ENCODE assay signal across 1 cellular context in genomic region chr20:43460172-43460829, GRCh38.
TF ChIP-seq lines count a peak whose summit lies in the region.

No MANE protein-coding gene starts in this region.

TF ChIP-seq in GM12878, 131 proteins besides CTCF, POLR2A, EP300 and RAD21:
- TF ChIP-seq TAF1 (IDR thresholded peaks at IDR 0.05; ENCODE audit: borderline replicate concordance, low read depth, low read length) = no peak
- TF ChIP-seq RCOR1 (conservative IDR thresholded peaks at IDR 0.05; ENCODE audit: low read depth, low read length) = no peak
- TF ChIP-seq, protein P1, sequence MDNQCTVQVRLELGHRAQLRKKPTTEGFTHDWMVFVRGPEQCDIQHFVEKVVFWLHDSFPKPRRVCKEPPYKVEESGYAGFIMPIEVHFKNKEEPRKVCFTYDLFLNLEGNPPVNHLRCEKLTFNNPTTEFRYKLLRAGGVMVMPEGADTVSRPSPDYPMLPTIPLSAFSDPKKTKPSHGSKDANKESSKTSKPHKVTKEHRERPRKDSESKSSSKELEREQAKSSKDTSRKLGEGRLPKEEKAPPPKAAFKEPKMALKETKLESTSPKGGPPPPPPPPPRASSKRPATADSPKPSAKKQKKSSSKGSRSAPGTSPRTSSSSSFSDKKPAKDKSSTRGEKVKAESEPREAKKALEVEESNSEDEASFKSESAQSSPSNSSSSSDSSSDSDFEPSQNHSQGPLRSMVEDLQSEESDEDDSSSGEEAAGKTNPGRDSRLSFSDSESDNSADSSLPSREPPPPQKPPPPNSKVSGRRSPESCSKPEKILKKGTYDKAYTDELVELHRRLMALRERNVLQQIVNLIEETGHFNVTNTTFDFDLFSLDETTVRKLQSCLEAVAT (IDR thresholded peaks at IDR 0.05) = peak; percentile 76
- no peak for TF ChIP-seq MYB (IDR thresholded peaks at IDR 0.05; ENCODE audit: borderline replicate concordance, low read depth, low read length)
- peak; percentile 49; the same call in 1 of the 2 replicates for TF ChIP-seq POLR2AphosphoS5 (IDR thresholded peaks at IDR 0.05; ENCODE audit: low read length)
